8 cellular contexts compared by ENCODE assay signal in genomic region chr7:129368389-129368986, GRCh38.
A peak's percentile ranks its signal among the peaks of the same experiment; 100 is the strongest.
DNase-seq lines count a peak whose midpoint lies in the region; ATAC-seq and TF ChIP-seq lines count a peak whose summit lies in the region.

No MANE protein-coding gene starts in this region.

- TF ChIP-seq CTCF in foreskin keratinocyte (conservative IDR thresholded peaks at IDR 0.05) = no peak

- H3K9me3 ChIP-seq in HAP-1 = no peaks in the 10 kb centered on the region

- no peaks in the 10 kb centered on the region for H3K36me3 Mint-ChIP-seq in T-helper 2 cell treated with Interferon-gamma antibody and Interleukin-4, amounts not matched to agents 5 μg/mL and 100 μg/mL, for 36 hours (ENCODE audit: low read depth)
- H3K36me3 Mint-ChIP-seq in naive B cell = no peaks in the 10 kb centered on the region

- H3K27ac Mint-ChIP-seq in T-helper 2 cell treated with Interferon-gamma antibody and Interleukin-4, amounts not matched to agents 5 μg/mL and 100 μg/mL, for 36 hours = peak overlapping the region; percentile 86
- peak overlapping the region; percentile 6 to 83 (median 50) for H3K27ac Mint-ChIP-seq in naive B cell

- H3K36me3 ChIP-seq in HAP-1 (replicated peaks) = no peaks in the 10 kb centered on the region

- intact Hi-C loops in posterior vena cava (cut with DNase I) = loop anchor here in 1 of 2 donors (5.0 kb wide), 1 partner anchor 99 kb away; no protein-coding TSS in a partner anchor

- peak; percentile 39 for DNase-seq in T-helper 2 cell treated with Interferon-gamma antibody and Interleukin-4, amounts not matched to agents 5 μg/mL and 100 μg/mL, for 36 hours (ENCODE audit: low spot score)
- DNase-seq in naive B cell (peak; percentile 4), posterior vena cava (ENCODE audit: low spot score) (no peak), foreskin keratinocyte (no peak), superior temporal gyrus (ENCODE audit: extremely low spot score) (no peak), HAP-1 (ENCODE audit: low spot score in 2 of 2) (no peak)

- H3K27me3 Mint-ChIP-seq in T-helper 2 cell treated with Interferon-gamma antibody and Interleukin-4, amounts not matched to agents 5 μg/mL and 100 μg/mL, for 36 hours (ENCODE audit: low read depth) = no peaks in the 10 kb centered on the region
- no peaks in the 10 kb centered on the region for H3K27me3 Mint-ChIP-seq in naive B cell

- peaks cover 27% of the 10 kb centered on the region for H3K4me1 Mint-ChIP-seq in T-helper 2 cell treated with Interferon-gamma antibody and Interleukin-4, amounts not matched to agents 5 μg/mL and 100 μg/mL, for 36 hours (ENCODE audit: low read depth)
- peaks cover 4 to 19% (median 15%) of the 10 kb centered on the region in 3 donors for H3K4me1 Mint-ChIP-seq in naive B cell

- in situ Hi-C loops in HAP-1 (cut with MboI; ENCODE audit: low sequenced_read_pairs) = loop anchor here (10.0 to 25.0 kb wide), 3 partner anchors 276 to 644 kb away; no protein-coding TSS in a partner anchor

- no peak overlapping the region for H3K27ac ChIP-seq in foreskin keratinocyte

- H3K4me3 ChIP-seq in HAP-1 = no peak overlapping the region

- H3K4me1 ChIP-seq in foreskin keratinocyte = no peaks in the 10 kb centered on the region
- H3K4me1 ChIP-seq in HAP-1 = peaks cover 10% of the 10 kb centered on the region

- ATAC-seq in GM18498 (IDR thresholded peaks at IDR 0.05; ENCODE audit: unreplicated experiment) = peak; percentile 47
- peak; percentile 51 for ATAC-seq in GM21717 (IDR thresholded peaks at IDR 0.05; ENCODE audit: unreplicated experiment)
- ATAC-seq in naive B cell (ENCODE audit: low read depth in 2 of 2) = peak; percentile 56 to 59
- ATAC-seq in foreskin keratinocyte = no peak

- no peaks in the 10 kb centered on the region for H3K27me3 ChIP-seq in foreskin keratinocyte
- H3K27me3 ChIP-seq in HAP-1 (ENCODE audit: low read depth) = no peaks in the 10 kb centered on the region

- H3K9me3 Mint-ChIP-seq in T-helper 2 cell treated with Interferon-gamma antibody and Interleukin-4, amounts not matched to agents 5 μg/mL and 100 μg/mL, for 36 hours = no peaks in the 10 kb centered on the region
- H3K9me3 Mint-ChIP-seq in naive B cell = no peaks in the 10 kb centered on the region

- H3K4me3 Mint-ChIP-seq in T-helper 2 cell treated with Interferon-gamma antibody and Interleukin-4, amounts not matched to agents 5 μg/mL and 100 μg/mL, for 36 hours = peak overlapping the region; percentile 70
- peak overlapping the region; percentile 8 to 77 (median 74) for H3K4me3 Mint-ChIP-seq in naive B cell

Comparison
In these comparisons a context has a peak if more than half of its experiments do, and no peak if none do; other contexts are left out.
1. DNase-seq: peak in T-helper 2 cell treated with Interferon-gamma antibody and Interleukin-4, amounts not matched to agents 5 μg/mL and 100 μg/mL, for 36 hours (single experiment) and naive B cell (single experiment); none in posterior vena cava (single experiment), foreskin keratinocyte (0 of 2), superior temporal gyrus (single experiment) and HAP-1 (0 of 2).